8 cellular contexts compared by ENCODE assay signal in the genomic region with DNA sequence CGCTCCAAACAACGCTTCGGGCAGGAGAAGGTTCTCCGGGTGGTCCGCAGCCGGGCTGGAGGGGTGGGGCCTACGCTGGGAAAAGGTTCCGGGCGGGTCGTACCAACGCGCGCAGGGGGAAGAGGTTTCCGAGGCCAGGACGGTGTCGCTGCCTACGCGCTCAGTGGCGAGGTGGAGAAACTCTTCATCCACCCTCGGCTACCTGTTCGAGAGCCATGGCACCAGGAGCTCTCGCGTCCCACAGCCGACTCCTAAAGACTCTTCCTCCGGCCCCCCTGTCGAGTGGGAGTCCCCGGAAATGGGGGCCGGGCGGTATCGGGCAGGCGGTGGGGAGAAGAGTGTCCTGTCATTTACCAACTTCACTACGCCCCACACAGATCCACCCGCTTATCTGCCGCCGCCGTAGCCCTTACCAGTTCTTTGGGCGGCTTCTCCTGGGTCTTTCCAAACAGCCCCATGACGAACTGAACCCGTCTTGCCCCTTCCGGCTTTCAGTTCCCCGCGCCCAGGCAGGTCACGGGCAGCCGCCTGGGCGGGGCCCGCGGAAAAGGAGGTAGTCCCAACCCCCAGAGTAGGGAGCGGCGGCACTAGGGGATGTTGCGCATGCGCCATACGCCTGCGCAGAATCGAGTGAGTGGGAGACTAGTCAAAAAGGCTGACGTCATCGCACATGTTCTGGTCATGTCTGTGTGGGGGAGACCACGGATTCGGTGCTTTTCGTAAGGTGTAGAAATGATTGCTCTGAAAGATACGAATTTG. TPM values are rescaled to one million over a fixed set of nuclear protein-coding genes. Genes with fewer than 3 reads are reported as not detected.
A peak's percentile ranks its signal among the peaks of the same experiment; 100 is the strongest.
DNase-seq lines count a peak whose midpoint lies in the region; ATAC-seq, FAIRE-seq and TF ChIP-seq lines count a peak whose summit lies in the region.

TSS of gene CHMP3 (minus strand) at position 553 of the 759 bp plus-strand sequence. CDS start at position 458, 95 bp downstream.

- peaks cover 6% of the 10 kb centered on the region for H3K36me3 ChIP-seq in WERI-Rb-1
- H3K36me3 ChIP-seq in mammary epithelial cell (ENCODE audit: insufficient read depth, low read length): no peaks in the 10 kb centered on the region
- no peaks in the 10 kb centered on the region for H3K36me3 ChIP-seq in iPS-20b (ENCODE audit: insufficient read depth, low read depth, low read length)
- H3K36me3 ChIP-seq in small intestine (ENCODE audit: control insufficient read depth in 2 of 2, insufficient read depth in 2 of 2, low read length in 2 of 2): no peaks in the 10 kb centered on the region

- peak within 1 kb of the TSS; percentile 76 for H3K4me2 ChIP-seq in mammary epithelial cell (ENCODE audit: insufficient read depth, low read depth, low read length)

- H3K27me3 ChIP-seq in WERI-Rb-1 (ENCODE audit: insufficient read depth, low read depth, severe bottlenecking) (no peaks in the 10 kb centered on the region), mammary epithelial cell (ENCODE audit: insufficient read depth, low read length) (no peaks in the 10 kb centered on the region), iPS-20b (ENCODE audit: insufficient read depth, low read length) (peaks cover 22% of the 10 kb centered on the region; the same call in 1 of the 2 replicates), small intestine (ENCODE audit: control insufficient read depth in 2 of 2, insufficient read depth in 2 of 2, low read length in 2 of 2) (no peaks in the 10 kb centered on the region)

- TF ChIP-seq CTCF in WERI-Rb-1 (IDR thresholded peaks at IDR 0.05; ENCODE audit: low read depth, low read length) (no peak), mammary epithelial cell (conservative IDR thresholded peaks at IDR 0.05 in 1 of 2, IDR thresholded peaks at IDR 0.05 in 1 of 2; ENCODE audit: extremely low read depth in 1 of 2, insufficient read depth in 1 of 2, low read depth in 1 of 2, low read length in 2 of 2) (no peak)

- H3K27ac ChIP-seq in WERI-Rb-1: peak within 1 kb of the TSS; percentile 99
- H3K27ac ChIP-seq in mammary epithelial cell (ENCODE audit: insufficient read depth, low read depth, low read length): peak within 1 kb of the TSS; percentile 97
- H3K27ac ChIP-seq in iPS-20b (ENCODE audit: low read length): peak within 1 kb of the TSS; percentile 50
- peak within 1 kb of the TSS; percentile 88 to 100 for H3K27ac ChIP-seq in small intestine (ENCODE audit: low read depth in 1 of 2, low read length in 1 of 2)

- H4K20me1 ChIP-seq in mammary epithelial cell (ENCODE audit: insufficient read depth, low read length): no peaks in the 10 kb centered on the region

- 0% methylated on average over 9 of the region's 60 CpGs for WGBS in mammary epithelial cell (ENCODE audit: low coverage, missing lambda C conversion rate)
- WGBS in small intestine, 3 donors: 1% methylated on average over 58 to 60 of the region's 60 CpGs

- BruUV-seq in mammary epithelial cell (replicated peaks; lab: Mats Ljungman, UMichigan): TSS peak; percentile 56

- peaks cover 48% of the 10 kb centered on the region for H3K79me2 ChIP-seq in mammary epithelial cell (ENCODE audit: insufficient read depth, low read length)

- H3K4me1 ChIP-seq in mammary epithelial cell (ENCODE audit: insufficient read depth, low read length) (peaks cover 12% of the 10 kb centered on the region), iPS-20b (ENCODE audit: insufficient read depth, low read length) (no peaks in the 10 kb centered on the region), small intestine (ENCODE audit: control insufficient read depth in 2 of 2, insufficient read depth in 1 of 2, low read depth in 1 of 2, low read length in 1 of 2) (peaks cover 2 to 3% of the 10 kb centered on the region in 2 donors)

- DNase-seq in ACHN (peak; percentile 98), NCI-H2227 (lab: John Stamatoyannopoulos, UW; ENCODE audit: unreplicated experiment) (peak; percentile 99), WERI-Rb-1 (peak; percentile 97), mammary epithelial cell (peak; percentile 97), small intestine (peak; percentile 98)

- ATAC-seq in GM18873 (IDR thresholded peaks at IDR 0.05; ENCODE audit: low FRiP score, unreplicated experiment) (peak; percentile 86), HG03139 (IDR thresholded peaks at IDR 0.05; ENCODE audit: unreplicated experiment) (peak; percentile 75)

- H3K9ac ChIP-seq in mammary epithelial cell (ENCODE audit: insufficient read depth, low read length): peak within 1 kb of the TSS; percentile 96
- peak within 1 kb of the TSS; percentile 94 for H3K9ac ChIP-seq in iPS-20b (ENCODE audit: low read depth, low read length)

- peaks cover 6% of the 10 kb centered on the region for H3K9me3 ChIP-seq in WERI-Rb-1 (ENCODE audit: severe bottlenecking)
- H3K9me3 ChIP-seq in mammary epithelial cell (replicated peaks; ENCODE audit: insufficient read depth, low read length): no peaks in the 10 kb centered on the region
- no peaks in the 10 kb centered on the region for H3K9me3 ChIP-seq in iPS-20b (ENCODE audit: insufficient read depth, low read depth, low read length)
- no peaks in the 10 kb centered on the region for H3K9me3 ChIP-seq in small intestine (ENCODE audit: control insufficient read depth, low read depth)

- H3K4me3 ChIP-seq in WERI-Rb-1 (ENCODE audit: low read depth, low read length): peak within 1 kb of the TSS; percentile 64
- H3K4me3 ChIP-seq in mammary epithelial cell (replicated peaks in 1 of 3; ENCODE audit: insufficient read depth in 1 of 3, low read depth in 2 of 3, low read length in 3 of 3): peak within 1 kb of the TSS; percentile 87 to 96 (median 94)
- H3K4me3 ChIP-seq in iPS-20b (ENCODE audit: low read length): peak within 1 kb of the TSS; percentile 97
- H3K4me3 ChIP-seq in small intestine (ENCODE audit: low read depth in 1 of 2, low read length in 2 of 2): peak within 1 kb of the TSS; percentile 70 to 93

- peak within 1 kb of the TSS; percentile 93 for H2AFZ ChIP-seq in mammary epithelial cell (ENCODE audit: low read depth, low read length)

- FAIRE-seq in small intestine (lab: Jason Lieb, UNC): no peak

- intact Hi-C loops in mammary epithelial cell (cut with micrococcal nuclease): loop anchor here (2.0 kb wide), 1 partner anchor 122 kb away; the partner anchor contains the start of gene KDM3A

- in situ Hi-C loops in ACHN (cut with HindIII; ENCODE audit: low pct_ligation_motif_present, low pct_unique_long_range_greater_than_20kb, low sequenced_read_pairs): no loop called here
- in situ Hi-C loops in mammary epithelial cell (cut with MboI; ENCODE audit: low sequenced_read_pairs in 2 of 2): no loop called here

- dilution Hi-C loops in mammary epithelial cell (cut with HindIII; ENCODE audit: low sequenced_read_pairs): no loop called here

- CTCF ChIA-PET in mammary epithelial cell (lab: Charles Lee; ENCODE audit: low non-redundant PET): interaction anchor here (0.9 kb wide), 1 partner anchor 122 kb away, joined by 4 read pairs; the partner anchor contains the start of gene KDM3A

RNA-seq across cellular contexts. Expression of gene CHMP3, which starts in this region (rescaled TPM):
- total RNA-seq in mammary epithelial cell: 100 to 1,000 TPM in 1 of 2 donors, 10 to 100 TPM in 1; 73.0 to 143 TPM
- polyA plus RNA-seq in mammary epithelial cell (89.3 TPM), small intestine (100 to 1,000 TPM; 107 to 125 (median 121) TPM)
- 99.3 TPM for polyA minus RNA-seq in mammary epithelial cell

Comparison
In these comparisons a context has a peak if more than half of its experiments do, and no peak if none do; other contexts are left out.
1. Peak in every context shown above with its lines: DNase-seq, ATAC-seq, H3K4me3 ChIP-seq and H3K27ac ChIP-seq.